Comparison of ENCODE assay signal across 33 cellular contexts in genomic region chr12:116937640-116938039, GRCh38. TPM values are rescaled to one million over a fixed set of nuclear protein-coding genes. Genes with fewer than 3 reads are reported as not detected.
"Had no signal": no experiment of that assay in that cellular context is flagged by ENCODE, and none has a peak within 500 bp of the region (broad histone marks: within the 10 kb centered on the region; RNA-seq: fewer than 3 reads in every experiment).

No MANE protein-coding gene starts in this region.

- H3K4me2 ChIP-seq: neural progenitor cell had no signal

- DNase-seq: activated CD4-positive, alpha-beta T cell treated with anti-CD3 and anti-CD28 coated beads for 4 hours; activated CD4-positive, alpha-beta T cell treated with anti-CD3 and anti-CD28 coated beads, Interleukin-2, amount 50 U/mL, for 4 hours; activated naive CD4-positive, alpha-beta T cell treated with anti-CD3 and anti-CD28 coated beads for 36 hours; activated naive CD8-positive, alpha-beta T cell treated with anti-CD3 and anti-CD28 coated beads for 36 hours; activated T-cell treated with anti-CD3 and anti-CD28 coated beads for 4 hours; activated T-cell treated with anti-CD3 and anti-CD28 coated beads, Interleukin-2, amount 50 U/mL, for 72 hours; adrenal gland; aorta; body of pancreas; esophagus squamous epithelium; kidney glomerular epithelial cell; left lung; lower lobe of right lung; occipital lobe; right lobe of liver; small intestine; stimulated activated CD4-positive, alpha-beta T cell treated with anti-CD3 and anti-CD28 coated beads, Interleukin-1b, Interleukin-23, amount 100 ng/mL, for 48 hours; stimulated activated CD4-positive, alpha-beta T cell treated with anti-CD3 and anti-CD28 coated beads, Interleukin-4, amount 100 ng/mL, for 4 hours; stimulated activated CD8-positive, alpha-beta memory T cell treated with anti-CD3 and anti-CD28 coated beads, Interleukin-4, amount 100 ng/mL, for 48 hours; stimulated activated naive CD8-positive, alpha-beta T cell treated with anti-CD3 and anti-CD28 coated beads, Interleukin-15, amount 100 ng/mL, for 72 hours; substantia nigra; T-cell; thyroid gland; upper lobe of right lung had no signal

- ATAC-seq: activated T-cell treated with anti-CD3 and anti-CD28 coated beads, Interleukin-2, amount 50 U/mL, for 72 hours; body of pancreas; left lung; lower lobe of right lung; right lobe of liver; stimulated activated memory B cell treated with anti-CD40 and anti-IgM and Interleukin-4, amounts not matched to agents 10 μg/mL and 1 μg/mL and 100 μg/mL, for 72 hours; stimulated activated naive CD8-positive, alpha-beta T cell treated with anti-CD3 and anti-CD28 coated beads, Interleukin-15, amount 100 ng/mL, for 72 hours; T-cell; upper lobe of right lung had no signal

- H3K4me3 ChIP-seq: adrenal gland, body of pancreas, cardiac muscle cell, coronary artery, esophagus squamous epithelium, left lung, lower lobe of right lung, neural progenitor cell, right lobe of liver, thyroid gland, upper lobe of right lung had no signal

- H3K36me3 ChIP-seq: adrenal gland, cardiac muscle cell, lower lobe of right lung, neural progenitor cell, right lobe of liver, thyroid gland, upper lobe of right lung had no signal

- H3K27ac ChIP-seq: adrenal gland, body of pancreas, cardiac muscle cell, coronary artery, epithelial cell of prostate, esophagus squamous epithelium, left lung, lower lobe of right lung, neural progenitor cell, parathyroid adenoma, right lobe of liver, thyroid gland, upper lobe of right lung had no signal

- H3K27me3 ChIP-seq: adrenal gland, body of pancreas, cardiac muscle cell, esophagus squamous epithelium, left lung, neural progenitor cell, right lobe of liver, thyroid gland, upper lobe of right lung had no signal

- FAIRE-seq: frontal cortex, small intestine had no signal

- H2AFZ ChIP-seq: neural progenitor cell, parathyroid adenoma had no signal

- H3K9me3 ChIP-seq: adrenal gland, body of pancreas, left lung, lower lobe of right lung, right lobe of liver, thyroid gland, upper lobe of right lung had no signal

- H3K9ac ChIP-seq: neural progenitor cell, parathyroid adenoma had no signal

- H3K4me1 ChIP-seq: right lobe of liver had no signal

RNA-seq across cellular contexts. Expression of gene HRK, which starts 56.4 kb away (rescaled TPM):
- total RNA-seq: activated naive CD4-positive, alpha-beta T cell treated with anti-CD3 and anti-CD28 coated beads for 36 hours; activated naive CD8-positive, alpha-beta T cell treated with anti-CD3 and anti-CD28 coated beads for 36 hours; body of pancreas; cardiac muscle cell; mesenteric fat pad; pulmonary artery endothelial cell; right lobe of liver; upper lobe of right lung had no signal
